19 cellular contexts compared by ENCODE assay signal in the genomic region with DNA sequence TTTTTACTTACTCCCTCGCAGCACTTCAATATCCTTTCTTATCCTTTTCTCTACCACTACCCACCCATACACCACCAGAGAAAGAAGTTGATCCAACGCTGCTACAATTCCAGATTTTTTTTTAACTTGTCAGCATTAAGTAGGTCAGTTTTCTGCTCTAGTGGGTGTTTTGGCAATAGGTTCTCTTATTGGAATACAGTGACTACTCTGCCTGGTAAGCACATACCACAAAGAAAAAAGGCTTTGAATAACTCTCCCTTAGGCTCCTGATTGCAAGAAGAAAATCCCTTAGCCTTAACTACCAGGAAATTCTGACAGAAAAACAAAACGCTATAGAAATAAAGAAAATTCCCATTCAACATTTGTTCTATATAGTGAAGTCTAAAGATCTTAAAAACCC.
DNase-seq lines count a peak whose midpoint lies in the region; TF ChIP-seq lines count a peak whose summit lies in the region.
"Had no signal": no experiment of that assay in that cellular context is flagged by ENCODE, and none has a peak within 500 bp of the region (broad histone marks: within the 10 kb centered on the region; RNA-seq: fewer than 3 reads in every experiment).

No MANE protein-coding gene starts in this region.

- no peaks in the 10 kb centered on the region for H3K9me3 ChIP-seq in osteoblast (ENCODE audit: low read depth, low read length)
- H3K9me3 ChIP-seq: BE2C had no signal

- peaks cover 10% of the 10 kb centered on the region for H4K20me1 ChIP-seq in osteoblast (ENCODE audit: insufficient read depth, low read length)

- peak; percentile 91 for DNase-seq in G401 (ENCODE audit: low spot score)
- peak; percentile 16 for DNase-seq in astrocyte of the spinal cord (ENCODE audit: low read depth, low spot score)
- DNase-seq in fibroblast of the aortic adventitia (ENCODE audit: low read depth) = peak; percentile 15
- DNase-seq in osteoblast (ENCODE audit: insufficient read length, low spot score, missing footprints) = peak; percentile 58
- DNase-seq in MV-4-11 (lab: John Stamatoyannopoulos, UW) = no peak
- DNase-seq in brain microvascular endothelial cell = no peak
- no peak for DNase-seq in AML-193 (lab: John Stamatoyannopoulos, UW)
- DNase-seq in stimulated activated naive CD4-positive, alpha-beta T cell (lab: John Stamatoyannopoulos, UW) = no peak
- DNase-seq: BE2C; CD4-positive, alpha-beta memory T cell; DND-41; Karpas-422; MM.1S; NCI-H1105 treated with DMSO at 0.1 percent for 48 hours; NCI-H1930; NCI-H2171; NCI-H446 treated with DMSO at 0.1 percent for 48 hours; NCI-H82; SHP77 had no signal

- H3K79me2 ChIP-seq in osteoblast (ENCODE audit: insufficient read depth, low read length) = peaks cover 79% of the 10 kb centered on the region

- H3K4me1 ChIP-seq in osteoblast (ENCODE audit: insufficient read depth, low read length) = no peaks in the 10 kb centered on the region
- H3K4me1 ChIP-seq: BE2C had no signal

- H3K27me3 ChIP-seq in osteoblast (ENCODE audit: insufficient read depth, low read length) (no peaks in the 10 kb centered on the region), brain microvascular endothelial cell (replicated peaks) (no peaks in the 10 kb centered on the region)
- H3K27me3 ChIP-seq: BE2C had no signal

- in situ Hi-C loops in G401 (cut with HindIII; ENCODE audit: low sequenced_read_pairs) = no loop called here
- in situ Hi-C loops in astrocyte of the spinal cord (cut with HindIII; ENCODE audit: low sequenced_read_pairs) = no loop called here
- in situ Hi-C loops in brain microvascular endothelial cell (cut with HindIII; ENCODE audit: low pct_ligation_motif_present, low sequenced_read_pairs) = no loop called here

- H3K4me3 ChIP-seq in astrocyte of the spinal cord (ENCODE audit: low read depth, low read length) (no peak overlapping the region), fibroblast of the aortic adventitia (ENCODE audit: low read depth, low read length) (no peak overlapping the region), osteoblast (ENCODE audit: insufficient read depth, low read length) (no peak overlapping the region), brain microvascular endothelial cell (ENCODE audit: low read depth, low read length) (no peak overlapping the region)

- no peak overlapping the region for H3K4me2 ChIP-seq in osteoblast (ENCODE audit: insufficient read depth, low read length)

- no peak overlapping the region for H2AFZ ChIP-seq in osteoblast (ENCODE audit: low read length)

- TF ChIP-seq CTCF in astrocyte of the spinal cord (IDR thresholded peaks at IDR 0.05; ENCODE audit: low read depth, low read length) (no peak), fibroblast of the aortic adventitia (IDR thresholded peaks at IDR 0.05; ENCODE audit: insufficient read depth, low read length) (no peak), osteoblast (IDR thresholded peaks at IDR 0.05; ENCODE audit: extremely low read depth, low read depth, low read length) (no peak), brain microvascular endothelial cell (IDR thresholded peaks at IDR 0.05; ENCODE audit: low read depth, low read length, missing control alignments) (no peak)

- peaks cover under 1% of the 10 kb centered on the region for H3K36me3 ChIP-seq in osteoblast (ENCODE audit: insufficient read depth, low read length)
- H3K36me3 ChIP-seq in brain microvascular endothelial cell (replicated peaks) = no peaks in the 10 kb centered on the region
- H3K36me3 ChIP-seq: BE2C had no signal

- no peak overlapping the region for H3K27ac ChIP-seq in osteoblast (ENCODE audit: low read depth, low read length)
- no peak overlapping the region for H3K27ac ChIP-seq in brain microvascular endothelial cell

Comparison
In these comparisons a context has a peak if more than half of its experiments do, and no peak if none do; other contexts are left out.
1. DNase-seq: peak in G401 (single experiment), astrocyte of the spinal cord (single experiment), fibroblast of the aortic adventitia (single experiment) and osteoblast (single experiment); none in MV-4-11 (single experiment), brain microvascular endothelial cell (single experiment), AML-193 (0 of 2) and stimulated activated naive CD4-positive, alpha-beta T cell (0 of 6).